Comparison of ENCODE assay signal across 8 cellular contexts in genomic region chr11:118438314-118438931, GRCh38. TPM values are rescaled to one million over a fixed set of nuclear protein-coding genes. Genes with fewer than 3 reads are reported as not detected.
DNase-seq lines count a peak whose midpoint lies in the region; ATAC-seq and TF ChIP-seq lines count a peak whose summit lies in the region.

No MANE protein-coding gene starts in this region.

- H3K4me2 ChIP-seq in osteoblast (ENCODE audit: insufficient read depth, low read length): peak overlapping the region; percentile 96

- TF ChIP-seq CTCF in gastroesophageal sphincter (IDR thresholded peaks at IDR 0.05) (no peak), osteoblast (IDR thresholded peaks at IDR 0.05; ENCODE audit: extremely low read depth, low read depth, low read length) (no peak)

- CTCF ChIA-PET in CD4-positive, alpha-beta memory T cell (lab: Charles Lee; ENCODE audit: partially characterized antibody): interaction anchor here (1.4 to 1.5 kb wide), 2 partner anchors 11 to 18 kb away, joined by 3 to 5 read pairs; no protein-coding TSS in a partner anchor

- ATAC-seq in gastroesophageal sphincter (no peak), HG02981 (IDR thresholded peaks at IDR 0.05; ENCODE audit: unreplicated experiment) (no peak)

- peak overlapping the region; percentile 32 for H2AFZ ChIP-seq in osteoblast (ENCODE audit: low read length)

- no peaks in the 10 kb centered on the region for H3K9me3 ChIP-seq in CD4-positive, alpha-beta memory T cell (ENCODE audit: control insufficient read depth in 1 of 2, low read length in 2 of 2)
- H3K9me3 ChIP-seq in gastroesophageal sphincter (no peaks in the 10 kb centered on the region), osteoblast (ENCODE audit: low read depth, low read length) (no peaks in the 10 kb centered on the region)

- peaks cover 54% of the 10 kb centered on the region for H3K4me1 ChIP-seq in CD4-positive, alpha-beta memory T cell (ENCODE audit: insufficient read depth, low read length)
- H3K4me1 ChIP-seq in gastroesophageal sphincter (peaks cover 6 to 82% (median 36%) of the 10 kb centered on the region in 3 donors), osteoblast (ENCODE audit: insufficient read depth, low read length) (peaks cover 25% of the 10 kb centered on the region), urinary bladder (ENCODE audit: insufficient read depth) (peaks cover 2% of the 10 kb centered on the region)

- no peak for TF ChIP-seq EP300 in gastroesophageal sphincter (IDR thresholded peaks at IDR 0.05)

- peak overlapping the region; percentile 67 to 90 for H3K4me3 ChIP-seq in CD4-positive, alpha-beta memory T cell (ENCODE audit: low read length in 2 of 2)
- H3K4me3 ChIP-seq in H7 (ENCODE audit: insufficient read depth, low read depth, low read length) (peak overlapping the region; percentile 85), gastroesophageal sphincter (peak overlapping the region; percentile 72 to 99), osteoblast (ENCODE audit: insufficient read depth, low read length) (peak overlapping the region; percentile 82), urinary bladder (ENCODE audit: low read depth, low read length) (peak overlapping the region; percentile 99)

- H3K4me1 Mint-ChIP-seq in CD4-positive, alpha-beta memory T cell: peaks cover 46 to 89% (median 54%) of the 10 kb centered on the region in 4 donors

- peak overlapping the region; percentile 92 for H3K27ac ChIP-seq in CD4-positive, alpha-beta memory T cell (ENCODE audit: low read depth, low read length)
- H3K27ac ChIP-seq in gastroesophageal sphincter (peak overlapping the region; percentile 75 to 97 (median 96)), osteoblast (ENCODE audit: low read depth, low read length) (peak overlapping the region; percentile 77), urinary bladder (ENCODE audit: low read depth) (peak overlapping the region; percentile 97)

- peak overlapping the region; percentile 88 to 98 (median 93) for H3K4me3 Mint-ChIP-seq in CD4-positive, alpha-beta memory T cell

- peaks cover 0 to 3% (median 0%) of the 10 kb centered on the region in 8 donors for H3K9me3 Mint-ChIP-seq in CD4-positive, alpha-beta memory T cell

- H3K27me3 ChIP-seq in CD4-positive, alpha-beta memory T cell (ENCODE audit: insufficient read depth, low read length): no peaks in the 10 kb centered on the region
- peaks cover 3% of the 10 kb centered on the region; the same call in 1 of the 2 replicates for H3K27me3 ChIP-seq in H7 (ENCODE audit: control insufficient read depth, insufficient read depth, low read length)
- H3K27me3 ChIP-seq in gastroesophageal sphincter: no peaks in the 10 kb centered on the region
- H3K27me3 ChIP-seq in osteoblast (ENCODE audit: insufficient read depth, low read length): no peaks in the 10 kb centered on the region

- H3K36me3 ChIP-seq in CD4-positive, alpha-beta memory T cell (ENCODE audit: insufficient read depth, low read length): no peaks in the 10 kb centered on the region
- H3K36me3 ChIP-seq in H7 (replicated peaks; ENCODE audit: control insufficient read depth, insufficient read depth, low read length): no peaks in the 10 kb centered on the region
- no peaks in the 10 kb centered on the region for H3K36me3 ChIP-seq in gastroesophageal sphincter
- H3K36me3 ChIP-seq in osteoblast (ENCODE audit: insufficient read depth, low read length): no peaks in the 10 kb centered on the region
- no peaks in the 10 kb centered on the region for H3K36me3 ChIP-seq in urinary bladder (ENCODE audit: insufficient read depth)

- no peak for TF ChIP-seq POLR2A in gastroesophageal sphincter (IDR thresholded peaks at IDR 0.05)

- intact Hi-C loops in CD4-positive, alpha-beta memory T cell (cut with micrococcal nuclease): loop anchor here (1.0 to 5.0 kb wide), 5 partner anchors 8 to 579 kb away; partner anchors contain the start of genes ARCN1, RPS25 and TRAPPC4

- peak overlapping the region; percentile 94 to 98 (median 97) for H3K27ac Mint-ChIP-seq in CD4-positive, alpha-beta memory T cell

- peaks cover 0 to 65% of the 10 kb centered on the region in 2 donors for H3K36me3 Mint-ChIP-seq in CD4-positive, alpha-beta memory T cell

- POLR2A ChIA-PET in CD4-positive, alpha-beta memory T cell (lab: Charles Lee; ENCODE audit: partially characterized antibody): interaction anchor here (0.6 to 6.8 kb wide), 12 partner anchors 14 to 657 kb away, joined by 3 to 163 read pairs (median 3); partner anchors contain the start of genes ARCN1, ATP5MG, MPZL3 and UBE4A

- 0% methylated on average over 11 to 12 of the region's 14 CpGs for WGBS in gastroesophageal sphincter (ENCODE audit: low coverage in 1 of 2), 2 donors
- whole genome bisulfite sequencing in urinary bladder: 1% methylated on average over 14 of the region's 14 CpGs

- peaks cover 1 to 7% of the 10 kb centered on the region in 2 donors for H3K27me3 Mint-ChIP-seq in CD4-positive, alpha-beta memory T cell

- H4K20me1 ChIP-seq in osteoblast (ENCODE audit: insufficient read depth, low read length): peaks cover 63% of the 10 kb centered on the region

- H3K79me2 ChIP-seq in osteoblast (ENCODE audit: insufficient read depth, low read length): peaks cover 69% of the 10 kb centered on the region

- DNase-seq in CD4-positive, alpha-beta memory T cell: peak; percentile 65 to 82 (median 73)
- DNase-seq in H7: peak; percentile 48
- peak; percentile 86 for DNase-seq in RKO (ENCODE audit: low spot score)
- peak; percentile 56 for DNase-seq in activated naive CD4-positive, alpha-beta T cell treated with anti-CD3 and anti-CD28 coated beads, Interleukin-2, amount 50 U/mL, for 16 hours
- peak; percentile 94 for DNase-seq in osteoblast (ENCODE audit: insufficient read length, low spot score, missing footprints)

RNA-seq across cellular contexts. Expression of gene KMT2A, which starts 2.1 kb away (rescaled TPM):
- total RNA-seq in CD4-positive, alpha-beta memory T cell: 100 to 1,000 TPM; 185 to 202 TPM
- polyA plus RNA-seq in CD4-positive, alpha-beta memory T cell: 10 to 100 TPM in 1 of 2 donors, 1 to 10 TPM in 1; 4.6 to 51.9 TPM
- 20.6 and 31.1 TPM in 2 replicates for total RNA-seq in H7 (2014; rRNA removed; shearing (Covaris generic))
- total RNA-seq in gastroesophageal sphincter (100 to 1,000 TPM in 1 of 4 donors, 10 to 100 TPM in 3; 42.3 to 116 (median 74.8) TPM), osteoblast (38.4 and 49.5 TPM in 2 replicates), urinary bladder (82.4 TPM)
- polyA plus RNA-seq in urinary bladder: 19.6 TPM

RNA-seq across cellular contexts. Expression of gene ATP5MG, which starts 37.0 kb away (rescaled TPM):
- 100 to 1,000 TPM; 158 to 161 TPM for total RNA-seq in CD4-positive, alpha-beta memory T cell
- polyA plus RNA-seq in CD4-positive, alpha-beta memory T cell: 100 to 1,000 TPM; 595 to 704 TPM
- 98.8 and 118 TPM in 2 replicates for total RNA-seq in H7 (2014; rRNA removed; shearing (Covaris generic))
- 10 to 100 TPM; 59.8 to 79.4 (median 70.2) TPM for total RNA-seq in gastroesophageal sphincter
- total RNA-seq in osteoblast: 25.3 and 31.1 TPM in 2 replicates
- total RNA-seq in urinary bladder: 70.1 TPM
- polyA plus RNA-seq in urinary bladder: 210 TPM
